10 cellular contexts compared by ENCODE assay signal in the genomic region with DNA sequence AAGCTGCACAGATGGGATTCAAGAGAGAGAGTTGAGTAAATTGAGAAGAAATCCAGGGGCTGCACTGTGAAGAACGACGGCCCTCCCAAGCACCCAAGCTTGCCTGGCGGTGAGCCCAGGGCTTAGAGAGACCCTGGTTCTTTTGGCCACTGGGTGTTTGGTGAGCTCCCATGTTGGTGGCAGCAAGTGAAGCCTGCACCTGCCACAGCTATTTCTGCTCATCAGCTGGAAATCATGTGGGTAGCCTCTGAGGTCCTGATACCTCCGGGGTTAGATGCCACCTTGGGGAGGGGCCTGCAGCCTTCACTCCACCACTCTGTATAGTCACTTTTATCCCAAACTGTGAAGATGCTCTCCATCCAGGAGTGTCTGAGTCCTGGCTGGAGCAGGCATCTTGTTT.
DNase-seq lines count a peak whose midpoint lies in the region; ATAC-seq lines count a peak whose summit lies in the region.
"Had no signal": no experiment of that assay in that cellular context is flagged by ENCODE, and none has a peak within 500 bp of the region (broad histone marks: within the 10 kb centered on the region; RNA-seq: fewer than 3 reads in every experiment).

No MANE protein-coding gene starts in this region.

- H3K27me3 Mint-ChIP-seq in stimulated activated memory B cell treated with anti-CD40 and anti-IgM and Interleukin-4, amounts not matched to agents 10 μg/mL and 1 μg/mL and 100 μg/mL, for 72 hours = no peaks in the 10 kb centered on the region

- H3K4me3 Mint-ChIP-seq in stimulated activated memory B cell treated with anti-CD40 and anti-IgM and Interleukin-4, amounts not matched to agents 10 μg/mL and 1 μg/mL and 100 μg/mL, for 72 hours = peak overlapping the region; percentile 33

- H3K9me3 Mint-ChIP-seq in stimulated activated memory B cell treated with anti-CD40 and anti-IgM and Interleukin-4, amounts not matched to agents 10 μg/mL and 1 μg/mL and 100 μg/mL, for 72 hours = no peaks in the 10 kb centered on the region

- no peaks in the 10 kb centered on the region for H3K36me3 Mint-ChIP-seq in stimulated activated memory B cell treated with anti-CD40 and anti-IgM and Interleukin-4, amounts not matched to agents 10 μg/mL and 1 μg/mL and 100 μg/mL, for 72 hours

- ATAC-seq in GM18867 (IDR thresholded peaks at IDR 0.05; ENCODE audit: unreplicated experiment) (peak; percentile 63), HG02588 (IDR thresholded peaks at IDR 0.05; ENCODE audit: unreplicated experiment) (peak; percentile 55), GM19023 (IDR thresholded peaks at IDR 0.05; ENCODE audit: unreplicated experiment) (no peak), HG03175 (IDR thresholded peaks at IDR 0.05; ENCODE audit: unreplicated experiment) (no peak), GM18519 (IDR thresholded peaks at IDR 0.05; ENCODE audit: low FRiP score, unreplicated experiment) (no peak)
- ATAC-seq in stimulated activated memory B cell treated with anti-CD40 and anti-IgM and Interleukin-4, amounts not matched to agents 10 μg/mL and 1 μg/mL and 100 μg/mL, for 72 hours = peak; percentile 85

- peak overlapping the region; percentile 83 for H3K27ac Mint-ChIP-seq in stimulated activated memory B cell treated with anti-CD40 and anti-IgM and Interleukin-4, amounts not matched to agents 10 μg/mL and 1 μg/mL and 100 μg/mL, for 72 hours

- DNase-seq in NCI-H69 (lab: John Stamatoyannopoulos, UW) = peak; percentile 55
- DNase-seq: activated CD4-positive, alpha-beta T cell treated with anti-CD3 and anti-CD28 coated beads for 1 hour; activated effector memory CD4-positive, alpha-beta T cell treated with Interleukin-2 at 50 U/mL for 16 hours; uterus had no signal

- H3K4me1 Mint-ChIP-seq in stimulated activated memory B cell treated with anti-CD40 and anti-IgM and Interleukin-4, amounts not matched to agents 10 μg/mL and 1 μg/mL and 100 μg/mL, for 72 hours = peaks cover 91% of the 10 kb centered on the region

Comparison
In these comparisons a context has a peak if more than half of its experiments do, and no peak if none do; other contexts are left out.
1. ATAC-seq: peak in GM18867 (single experiment), HG02588 (single experiment) and stimulated activated memory B cell treated with anti-CD40 and anti-IgM and Interleukin-4, amounts not matched to agents 10 μg/mL and 1 μg/mL and 100 μg/mL, for 72 hours (single experiment); none in GM19023 (single experiment), HG03175 (single experiment) and GM18519 (single experiment).